In the genomic region with DNA sequence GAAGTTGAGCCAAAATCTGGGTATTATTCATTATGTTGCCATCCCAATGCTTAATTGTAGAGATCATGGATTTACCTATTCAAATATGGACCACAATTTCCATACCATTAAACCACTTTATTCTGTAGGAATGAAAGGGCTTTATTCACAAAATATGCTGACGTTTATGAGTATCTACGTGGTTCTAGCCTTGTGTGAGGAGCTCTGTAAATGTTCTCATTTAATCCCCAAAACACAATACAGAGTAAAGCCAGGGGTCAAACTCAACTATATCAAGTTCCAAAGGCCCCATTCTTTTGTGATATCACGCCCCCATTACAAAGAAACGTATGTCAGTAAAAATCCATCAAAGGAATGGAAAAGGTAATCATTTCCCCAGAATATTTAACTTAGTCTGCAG, we compare ENCODE assay signal across 24 cellular contexts.
"Had no signal": no experiment of that assay in that cellular context is flagged by ENCODE, and none has a peak within 500 bp of the region (broad histone marks: within the 10 kb centered on the region; RNA-seq: fewer than 3 reads in every experiment).

No MANE protein-coding gene starts in this region.

- H3K4me3 ChIP-seq: lung, mucosa of descending colon, neural progenitor cell, prostate gland, right atrium auricular region, stomach, tibial nerve, upper lobe of left lung had no signal

- H3K9me3 ChIP-seq: mucosa of descending colon, prostate gland, right atrium auricular region, stomach, tibial nerve, upper lobe of left lung had no signal

- H3K36me3 ChIP-seq: neural progenitor cell, prostate gland, right atrium auricular region had no signal

- ATAC-seq: esophagus mucosa; left lobe of liver; mucosa of descending colon; natural killer cell treated with Interleukin-12 subunit alpha and Interleukin-12 subunit beta and Interleukin-15 and Interleukin-18, amount 100 ng/mL, for 72 hours; sciatic nerve; stimulated activated effector memory CD8-positive, alpha-beta T cell treated with anti-CD3 and anti-CD28 coated beads, Interleukin-12 subunit alpha, Interleukin-12 subunit beta, amount 100 ng/mL, for 72 hours had no signal

- DNase-seq: cerebellar nuclear complex; effector CD8-positive, alpha-beta T cell; endodermal cell; foreskin melanocyte; kidney; mucosa of descending colon; naive B cell; stimulated activated CD4-positive, alpha-beta T cell treated with anti-CD3 and anti-CD28 coated beads, Interleukin-2, amount 100 ng/mL, for 24 hours; stimulated activated CD4-positive, alpha-beta T cell treated with anti-CD3 and anti-CD28 coated beads, Interleukin-4, amount 100 ng/mL, for 24 hours; stimulated activated naive CD4-positive, alpha-beta T cell treated with Interleukin-2 at 50 U/mL for 16 hours; stomach; upper lobe of left lung had no signal

- H3K27ac ChIP-seq: epithelial cell of prostate, neural progenitor cell, parathyroid adenoma, prostate gland, right atrium auricular region, stomach, upper lobe of left lung had no signal

- H3K4me1 ChIP-seq: neural progenitor cell, prostate gland, right atrium auricular region, tibial nerve, upper lobe of left lung had no signal

- H3K27me3 ChIP-seq: neural progenitor cell, right atrium auricular region, stomach, tibial nerve, upper lobe of left lung had no signal
